In genomic region chr5:172006378-172007152, GRCh38 we compare ENCODE assay signal across 1 cellular context.
A peak's percentile ranks its signal among the peaks of the same experiment; 100 is the strongest.
TF ChIP-seq lines count a peak whose summit lies in the region.

Gene FBXW11 (minus strand): TSS chr5:172006638. CDS start chr5:172006502, 136 bp downstream.

TF ChIP-seq in HepG2, 621 proteins besides CTCF, POLR2A, EP300 and RAD21 (continued from another document and continues in another):
- TF ChIP-seq BRF2 (CRISPR knock-in tag; IDR thresholded peaks at IDR 0.05): no peak
- no peak for TF ChIP-seq SNAPC2 (CRISPR knock-in tag; IDR thresholded peaks at IDR 0.05)
- no peak for TF ChIP-seq SP4 (CRISPR knock-in tag; IDR thresholded peaks at IDR 0.05)
- TF ChIP-seq SMAD9 (CRISPR knock-in tag; IDR thresholded peaks at IDR 0.05): no peak; the same call in 1 of the 2 replicates
- TF ChIP-seq ELK4 (CRISPR knock-in tag; IDR thresholded peaks at IDR 0.05; ENCODE audit: borderline replicate concordance): no peak
- TF ChIP-seq ZNF441 (CRISPR knock-in tag; IDR thresholded peaks at IDR 0.05; ENCODE audit: borderline replicate concordance): peak; percentile 64; the same call in 1 of the 2 replicates
- TF ChIP-seq ZNF326 (CRISPR knock-in tag; IDR thresholded peaks at IDR 0.05; ENCODE audit: borderline replicate concordance): 0 out of 2 replicates have a peak, but pooled peaks have one; percentile 55
- peak; percentile 70; the same call in 1 of the 2 replicates for TF ChIP-seq MIER3 (CRISPR knock-in tag; IDR thresholded peaks at IDR 0.05; ENCODE audit: borderline replicate concordance)
- TF ChIP-seq ELF1 (CRISPR knock-in tag; IDR thresholded peaks at IDR 0.05): peak; percentile 91
- TF ChIP-seq ZNF142 (CRISPR knock-in tag; IDR thresholded peaks at IDR 0.05): no peak
- peak in 1 of 2 experiments; percentile 39; a peak in 1 of 4 replicates for TF ChIP-seq NR2F1 (CRISPR knock-in tag; IDR thresholded peaks at IDR 0.05)
- TF ChIP-seq ZBTB49 (CRISPR knock-in tag; IDR thresholded peaks at IDR 0.05; ENCODE audit: borderline replicate concordance): 0 out of 2 replicates have a peak, but pooled peaks have one; percentile 8
- no peak for TF ChIP-seq HNRNPUL1 (IDR thresholded peaks at IDR 0.05; ENCODE audit: low read depth, low read length)
- peak; percentile 85 for TF ChIP-seq ZBTB40 (IDR thresholded peaks at IDR 0.05)
- TF ChIP-seq ZBTB40 (CRISPR knock-in tag; IDR thresholded peaks at IDR 0.05): 0 out of 2 replicates have a peak, but pooled peaks have one; percentile 69
- TF ChIP-seq KLF16 (CRISPR knock-in tag; IDR thresholded peaks at IDR 0.05): peak in 1 of 2 experiments; percentile 71; a peak in 2 of 4 replicates
- TF ChIP-seq NKX3-1 (CRISPR knock-in tag; IDR thresholded peaks at IDR 0.05): 0 out of 2 replicates have a peak, but pooled peaks have one; percentile 9
- peak; percentile 42; the same call in 1 of the 2 replicates for TF ChIP-seq GATAD2A (CRISPR knock-in tag; IDR thresholded peaks at IDR 0.05)
- TF ChIP-seq ONECUT2 (CRISPR knock-in tag; IDR thresholded peaks at IDR 0.05): no peak
- TF ChIP-seq ZNF333 (CRISPR knock-in tag; IDR thresholded peaks at IDR 0.05; ENCODE audit: borderline replicate concordance): 0 out of 2 replicates have a peak, but pooled peaks have one; percentile 8
- TF ChIP-seq PATZ1 (CRISPR knock-in tag; IDR thresholded peaks at IDR 0.05): peak; percentile 33; the same call in 1 of the 2 replicates
- TF ChIP-seq GATAD1 (CRISPR knock-in tag; IDR thresholded peaks at IDR 0.05): peak; percentile 88
- 0 out of 2 replicates have a peak, but pooled peaks have one; percentile 65 for TF ChIP-seq ZNF619 (CRISPR knock-in tag; IDR thresholded peaks at IDR 0.05)
- no peak for TF ChIP-seq SP1 (IDR thresholded peaks at IDR 0.05)
- 0 out of 2 replicates have a peak, but pooled peaks have one; percentile 21 for TF ChIP-seq SP1 (CRISPR knock-in tag; IDR thresholded peaks at IDR 0.05)
- TF ChIP-seq SAP130 (CRISPR knock-in tag; IDR thresholded peaks at IDR 0.05; ENCODE audit: low read depth): peak; percentile 89
- 0 out of 2 replicates have a peak, but pooled peaks have one; percentile 42 for TF ChIP-seq NFATC3 (CRISPR knock-in tag; IDR thresholded peaks at IDR 0.05)
- no peak for TF ChIP-seq ISX (CRISPR knock-in tag; conservative IDR thresholded peaks at IDR 0.05)
- TF ChIP-seq ZNF709 (CRISPR knock-in tag; IDR thresholded peaks at IDR 0.05): peak; percentile 88
- TF ChIP-seq TRAFD1 (CRISPR knock-in tag; IDR thresholded peaks at IDR 0.05; ENCODE audit: borderline replicate concordance): 0 out of 2 replicates have a peak, but pooled peaks have one; percentile 71
- TF ChIP-seq HDAC2 (CRISPR knock-in tag; IDR thresholded peaks at IDR 0.05): peak; percentile 76
- TF ChIP-seq BCL6 (CRISPR knock-in tag; IDR thresholded peaks at IDR 0.05): no peak; the same call in 1 of the 2 replicates
- peak; percentile 80 for TF ChIP-seq KMT2B (CRISPR knock-in tag; IDR thresholded peaks at IDR 0.05)
- peak; percentile 21 for TF ChIP-seq CBX1 (IDR thresholded peaks at IDR 0.05; ENCODE audit: low read depth)
